15 cellular contexts compared by ENCODE assay signal in genomic region chr2:200394045-200394444, GRCh38.
DNase-seq lines count a peak whose midpoint lies in the region; ATAC-seq and TF ChIP-seq lines count a peak whose summit lies in the region.
"Had no signal": no experiment of that assay in that cellular context is flagged by ENCODE, and none has a peak within 500 bp of the region (broad histone marks: within the 10 kb centered on the region; RNA-seq: fewer than 3 reads in every experiment).

No MANE protein-coding gene starts in this region.

- no peak overlapping the region for H2BK20ac ChIP-seq in H9 (ENCODE audit: low read depth, low read length, poor library complexity, severe bottlenecking)

- no peak overlapping the region for H2BK5ac ChIP-seq in H9 (ENCODE audit: insufficient read length, low read length)

- H3K4me2 ChIP-seq in H9 (ENCODE audit: insufficient read depth, insufficient read length, low read length) = no peak overlapping the region

- H3K4ac ChIP-seq in H9 (ENCODE audit: low read depth, low read length) = no peak overlapping the region

- no peak overlapping the region for H3K14ac ChIP-seq in H9 (ENCODE audit: insufficient read depth, low read length)

- ATAC-seq in Panc1 (no peak), HG03025 (IDR thresholded peaks at IDR 0.05; ENCODE audit: low FRiP score, unreplicated experiment) (no peak)
- no peak for ATAC-seq in activated T-cell treated with anti-CD3 and anti-CD28 coated beads, Interleukin-2, amount 50 U/mL, for 4 hours
- ATAC-seq: HCT116, K562 had no signal

- H3K36me3 Mint-ChIP-seq in H9 (ENCODE audit: insufficient read depth in 1 of 3, low read depth in 3 of 3) = peaks cover 28 to 38% (median 32%) of the 10 kb centered on the region in 3 experiments
- H3K36me3 Mint-ChIP-seq in activated T-cell treated with anti-CD3 and anti-CD28 coated beads, Interleukin-2, amount 50 U/mL, for 4 hours (ENCODE audit: insufficient read depth) = peaks cover 9% of the 10 kb centered on the region

- no peak for TF ChIP-seq POLR2A in erythroblast (IDR thresholded peaks at IDR 0.05; ENCODE audit: low read length)

- no peak overlapping the region for H3T11ph ChIP-seq in H9 (ENCODE audit: low read length)

- H3K23me2 ChIP-seq in H9 (ENCODE audit: insufficient read length, low read depth, low read length, poor library complexity, severe bottlenecking) = no peaks in the 10 kb centered on the region

- H3K4me1 ChIP-seq in H9 (ENCODE audit: insufficient read depth, low read length) = peaks cover 4% of the 10 kb centered on the region; the same call in 1 of the 2 replicates
- H3K4me1 ChIP-seq in Panc1 (ENCODE audit: control insufficient read depth, insufficient read depth, low read length) = peaks cover 39% of the 10 kb centered on the region
- H3K4me1 ChIP-seq: Caco-2 had no signal

- H3K18ac ChIP-seq in H9 (ENCODE audit: insufficient read length, low read depth, low read length) = no peak overlapping the region

- H3K36me3 ChIP-seq in Panc1 (ENCODE audit: control insufficient read depth, insufficient read depth, low read length) = peaks cover 21% of the 10 kb centered on the region

- H3K27me3 ChIP-seq in H9 (ENCODE audit: insufficient read depth, low read length) (no peaks in the 10 kb centered on the region), Panc1 (ENCODE audit: control insufficient read depth, insufficient read depth, low read length) (no peaks in the 10 kb centered on the region)
- H3K27me3 ChIP-seq: BE2C had no signal

- in situ Hi-C loops in Panc1 (cut with HindIII; ENCODE audit: low pct_unique_long_range_greater_than_20kb, low sequenced_read_pairs) = no loop called here

- H3K4me3 ChIP-seq in Panc1 (ENCODE audit: low read depth in 2 of 2, low read length in 2 of 2) = no peak overlapping the region
- H3K4me3 ChIP-seq: K562 had no signal

- WGBS in H9 (ENCODE audit: extremely low coverage, insufficient read length, low lambda C conversion rate) = no CpG with 5 or more reads among the region's 7 CpGs

- H2AK5ac ChIP-seq in H9 (ENCODE audit: insufficient read length, low read length) = no peak overlapping the region

- no peak overlapping the region for H3K23ac ChIP-seq in H9 (ENCODE audit: insufficient read length, low read depth, low read length)

- no peaks in the 10 kb centered on the region for H4K20me1 ChIP-seq in H9 (ENCODE audit: control insufficient read depth, insufficient read depth, insufficient read length)

- H2AFZ ChIP-seq in H9 (ENCODE audit: low read length) = no peak overlapping the region

- DNase-seq in H9 = no peak
- DNase-seq in Panc1 (ENCODE audit: low read depth, low spot score) = no peak
- peak; percentile 43 for DNase-seq in myocyte (ENCODE audit: low read depth)
- DNase-seq in erythroblast (lab: John Stamatoyannopoulos, UW) = no peak
- DNase-seq in activated T-cell treated with anti-CD3 and anti-CD28 coated beads, Interleukin-2, amount 50 U/mL, for 4 hours = no peak
- DNase-seq in T-helper 2 cell = no peak
- DNase-seq: ACHN; BE2C; C1 segment of cervical spinal cord; Caco-2; CD4-positive, CD25-positive, alpha-beta regulatory T cell; HFFc6 had no signal

- H2BK12ac ChIP-seq in H9 (ENCODE audit: insufficient read length, low read depth, low read length) = no peak overlapping the region

- TF ChIP-seq CTCF in H9 (conservative IDR thresholded peaks at IDR 0.05) = no peak
- no peak for TF ChIP-seq CTCF in Panc1 (IDR thresholded peaks at IDR 0.05)

- no peak overlapping the region for H4K5ac ChIP-seq in H9 (ENCODE audit: insufficient read length, low read depth, low read length)

- BruUV-seq in Panc1 (replicated peaks; lab: Mats Ljungman, UMichigan) = no TSS peak

- H3K27ac ChIP-seq in H9 (ENCODE audit: insufficient read length, low read depth, low read length) = no peak overlapping the region
- H3K27ac ChIP-seq in Panc1 (ENCODE audit: low read length) = peak overlapping the region; percentile 77

- no peaks in the 10 kb centered on the region; a peak in 1 of 5 replicates for H3K9me3 Mint-ChIP-seq in H9
- no peaks in the 10 kb centered on the region for H3K9me3 Mint-ChIP-seq in activated T-cell treated with anti-CD3 and anti-CD28 coated beads, Interleukin-2, amount 50 U/mL, for 4 hours
- H3K9me3 Mint-ChIP-seq: HFFc6 had no signal

- no peak overlapping the region for H2BK120ac ChIP-seq in H9 (ENCODE audit: low read depth, low read length, poor library complexity, severe bottlenecking)

- no peaks in the 10 kb centered on the region for H3K9me3 ChIP-seq in H9 (ENCODE audit: control insufficient read depth, low read depth, low read length)
- H3K9me3 ChIP-seq in Panc1 (ENCODE audit: control insufficient read depth, insufficient read depth, low read depth, low read length) = no peaks in the 10 kb centered on the region
- H3K9me3 ChIP-seq: BE2C, Caco-2 had no signal

- 0 out of 2 replicates have a peak, but pooled peaks cover 2% of the 10 kb centered on the region for H3K79me2 ChIP-seq in H9 (ENCODE audit: insufficient read depth, low read length)

- H3K4me3 Mint-ChIP-seq in H9 = no peak overlapping the region
- H3K4me3 Mint-ChIP-seq in activated T-cell treated with anti-CD3 and anti-CD28 coated beads, Interleukin-2, amount 50 U/mL, for 4 hours = no peak overlapping the region
- H3K4me3 Mint-ChIP-seq: CD4-positive, CD25-positive, alpha-beta regulatory T cell; HFFc6 had no signal

- H4K91ac ChIP-seq in H9 (ENCODE audit: insufficient read length, low read depth, low read length) = no peak overlapping the region

- peak overlapping the region in 2 of 3 experiments; percentile 41 to 43; a peak in 4 of 7 replicates for H3K27ac Mint-ChIP-seq in H9
- H3K27ac Mint-ChIP-seq: CD4-positive, CD25-positive, alpha-beta regulatory T cell; HFFc6 had no signal

- peaks cover 23 to 30% of the 10 kb centered on the region in 2 experiments for H3K4me1 Mint-ChIP-seq in H9
- no peaks in the 10 kb centered on the region for H3K4me1 Mint-ChIP-seq in activated T-cell treated with anti-CD3 and anti-CD28 coated beads, Interleukin-2, amount 50 U/mL, for 4 hours (ENCODE audit: low read depth)

- intact Hi-C loops in Panc1 (cut with micrococcal nuclease; ENCODE audit: unreplicated experiment) = no loop called here

- no peaks in the 10 kb centered on the region for H3K27me3 Mint-ChIP-seq in H9 (ENCODE audit: low read depth)
- H3K27me3 Mint-ChIP-seq in activated T-cell treated with anti-CD3 and anti-CD28 coated beads, Interleukin-2, amount 50 U/mL, for 4 hours (ENCODE audit: low read depth) = no peaks in the 10 kb centered on the region
- H3K27me3 Mint-ChIP-seq: CD4-positive, CD25-positive, alpha-beta regulatory T cell had no signal

- no peak overlapping the region for H3K9ac ChIP-seq in H9 (ENCODE audit: extremely low read depth, insufficient read length, low read length)

- CTCF ChIA-PET in Panc1 (lab: Charles Lee) = no interaction called here

- H2BK15ac ChIP-seq in H9 (ENCODE audit: low read depth, low read length) = no peak overlapping the region

- H4K8ac ChIP-seq in H9 (replicated peaks; ENCODE audit: insufficient read length, low read depth, low read length) = no peak overlapping the region

- H3K79me1 ChIP-seq in H9 (ENCODE audit: insufficient read depth, low read depth, low read length, poor library complexity, severe bottlenecking) = peaks cover 3% of the 10 kb centered on the region

- no peak overlapping the region for H3K56ac ChIP-seq in H9 (ENCODE audit: insufficient read length, low read depth, low read length)

- POLR2A ChIA-PET in Panc1 (lab: Charles Lee) = no interaction called here
